Comparison of ENCODE assay signal across 9 cellular contexts in the genomic region with DNA sequence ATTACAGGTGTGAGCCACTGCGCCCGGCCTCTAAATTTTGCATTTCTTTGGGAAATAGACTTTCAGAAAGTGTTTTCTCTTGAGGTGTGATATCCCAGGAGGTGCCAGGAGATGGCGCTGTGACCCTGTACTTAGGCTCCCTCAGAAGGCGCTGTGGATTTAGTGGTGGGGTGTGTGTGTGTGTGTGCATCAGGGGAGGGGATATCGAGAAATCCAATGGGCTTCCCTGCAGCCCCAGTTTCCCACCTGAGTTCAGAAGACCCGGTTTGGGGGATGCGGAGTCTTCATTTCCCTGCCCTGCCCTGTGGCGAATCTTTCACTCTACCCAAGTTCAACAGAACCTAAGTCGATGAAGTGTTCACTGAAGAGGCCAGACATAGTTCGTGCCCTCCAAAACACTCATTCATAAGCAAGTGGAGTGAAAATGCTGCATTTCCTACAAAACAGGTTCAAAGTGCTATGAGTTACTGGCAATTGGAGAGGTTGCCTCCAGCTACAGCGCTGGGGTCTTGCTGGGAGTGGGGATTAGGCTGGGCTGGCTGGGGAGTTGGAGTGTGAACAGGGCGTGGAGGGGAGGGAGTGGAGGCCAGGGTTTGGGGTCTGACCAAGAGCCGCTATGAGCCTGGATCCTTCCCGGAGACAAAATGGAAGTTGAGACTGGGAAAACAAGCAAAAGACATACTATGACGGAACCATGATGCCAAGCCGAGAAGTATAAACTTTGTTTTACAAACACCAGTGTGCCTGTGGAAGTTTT. TPM values are rescaled to one million over a fixed set of nuclear protein-coding genes. Genes with fewer than 3 reads are reported as not detected.
A peak's percentile ranks its signal among the peaks of the same experiment; 100 is the strongest.
DNase-seq lines count a peak whose midpoint lies in the region; ATAC-seq and TF ChIP-seq lines count a peak whose summit lies in the region.
"Had no signal": no experiment of that assay in that cellular context is flagged by ENCODE, and none has a peak within 500 bp of the region (broad histone marks: within the 10 kb centered on the region; RNA-seq: fewer than 3 reads in every experiment).

No MANE protein-coding gene starts in this region.

- intact Hi-C loops in breast epithelium (cut with DNase I; ENCODE audit: low total_unique reads): loop anchor here (10.0 kb wide), 1 partner anchor 148 kb away; no protein-coding TSS in a partner anchor
- intact Hi-C loops in left colon (cut with DNase I, micrococcal nuclease): no loop called here

- DNase-seq in NCI-H2029 (lab: John Stamatoyannopoulos, UW): peak; percentile 21
- no peak for DNase-seq in NCI-H2029 treated with DMSO at 0.1 percent for 48 hours (lab: John Stamatoyannopoulos, UW)
- DNase-seq in NCI-H1694 treated with DMSO at 0.1 percent for 48 hours (lab: John Stamatoyannopoulos, UW): peak; percentile 66
- peak; percentile 70 for DNase-seq in WERI-Rb-1
- DNase-seq in breast epithelium (ENCODE audit: low spot score in 2 of 2): peak; percentile 38 to 62
- peak; percentile 32 to 75 for DNase-seq in left colon
- DNase-seq in stimulated activated CD4-positive, alpha-beta T cell treated with anti-CD3 and anti-CD28 coated beads, Interleukin-4, amount 100 ng/mL, for 4 hours: peak; percentile 53 to 68

- H3K27me3 ChIP-seq in WERI-Rb-1 (ENCODE audit: insufficient read depth, low read depth, severe bottlenecking) (no peaks in the 10 kb centered on the region), breast epithelium (peaks cover 0 to 6% of the 10 kb centered on the region in 2 donors)

- TF ChIP-seq POLR2A in breast epithelium (IDR thresholded peaks at IDR 0.05): no peak

- ATAC-seq in left colon: peak; percentile 62
- ATAC-seq in HG02610 (IDR thresholded peaks at IDR 0.05; ENCODE audit: unreplicated experiment): no peak

- H3K9me3 ChIP-seq in WERI-Rb-1 (ENCODE audit: severe bottlenecking) (no peaks in the 10 kb centered on the region), breast epithelium (no peaks in the 10 kb centered on the region)

- H3K27ac ChIP-seq in WERI-Rb-1: no peak overlapping the region
- H3K27ac ChIP-seq in breast epithelium: no peak overlapping the region
- H3K27ac ChIP-seq: BLaER1 treated with 17β-estradiol and CSF1 and Interleukin-3, amounts not matched to agents 10 nM and 100 nM had no signal

- H3K36me3 ChIP-seq in WERI-Rb-1: no peaks in the 10 kb centered on the region
- no peaks in the 10 kb centered on the region for H3K36me3 ChIP-seq in breast epithelium
- H3K36me3 ChIP-seq: BLaER1 treated with 17β-estradiol and CSF1 and Interleukin-3, amounts not matched to agents 10 nM and 100 nM had no signal

- H3K4me3 ChIP-seq in WERI-Rb-1 (ENCODE audit: low read depth, low read length) (no peak overlapping the region), breast epithelium (no peak overlapping the region)
- H3K4me3 ChIP-seq: BLaER1 treated with 17β-estradiol and CSF1 and Interleukin-3, amounts not matched to agents 10 nM and 100 nM had no signal

- H3K4me1 ChIP-seq in breast epithelium: no peaks in the 10 kb centered on the region

- TF ChIP-seq CTCF in WERI-Rb-1 (IDR thresholded peaks at IDR 0.05; ENCODE audit: low read depth, low read length) (peak; percentile 78), breast epithelium (IDR thresholded peaks at IDR 0.05) (peak; percentile 59 to 80 (median 67))

RNA-seq across cellular contexts. Expression of a gene that starts 6.5 kb away (rescaled TPM):
- total RNA-seq in breast epithelium (1 to 10 TPM in 2 of 3 donors, under 1 TPM in 1; 0.48 to 3.3 (median 1.3) TPM), left colon (under 1 TPM; 0.43 to 0.92 TPM)

RNA-seq across cellular contexts. Expression of a gene that starts 21.5 kb away (rescaled TPM):
- total RNA-seq in breast epithelium: not detected
- not detected for total RNA-seq in left colon

RNA-seq across cellular contexts. Expression of a gene that starts 27.6 kb away (rescaled TPM):
- total RNA-seq in breast epithelium: 1 to 10 TPM in 1 of 3 donors, under 1 TPM in 1, not detected in 1; 0.88 to 2.9 TPM
- 1 to 10 TPM in 1 of 2 donors, under 1 TPM in 1; 0.31 to 1.9 TPM for total RNA-seq in left colon
